In the genomic region with DNA sequence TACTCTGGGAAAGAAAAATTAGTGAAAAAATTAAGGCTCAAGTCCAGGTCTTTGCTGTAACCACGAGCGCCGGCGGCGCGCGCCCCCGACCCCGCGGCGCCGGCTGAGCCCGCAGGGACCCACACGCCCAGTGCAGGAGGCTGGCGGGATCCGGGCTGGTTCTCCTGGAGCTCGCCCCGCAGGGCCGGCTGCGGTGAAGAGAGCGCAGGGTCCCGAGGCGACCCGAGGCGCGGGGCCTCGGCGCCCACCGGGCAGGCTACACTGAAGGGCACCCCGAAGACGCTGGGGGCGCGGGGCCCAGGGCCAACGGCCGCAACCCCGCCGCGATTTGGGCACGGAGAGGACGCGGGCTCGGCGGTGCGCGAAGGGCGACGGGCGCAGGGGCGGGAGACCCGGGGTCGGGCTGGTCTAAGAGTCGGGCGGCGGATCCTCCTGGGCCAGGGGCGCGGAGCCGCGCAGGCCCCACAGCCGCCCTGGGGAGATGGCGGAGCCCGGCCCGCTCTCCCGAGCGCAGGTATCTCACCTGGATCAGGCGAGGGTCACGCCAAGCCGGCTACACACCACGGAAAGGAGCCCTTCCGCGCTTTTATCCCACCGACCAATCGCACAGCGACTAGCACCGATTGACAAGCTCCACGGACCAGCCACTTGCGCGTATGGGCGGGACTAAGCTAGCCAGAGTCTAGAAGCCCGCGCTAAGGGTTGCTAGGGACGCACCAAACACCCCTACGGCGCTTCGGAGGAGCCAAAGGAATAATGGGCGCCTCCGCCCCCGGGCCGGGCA, we compare ENCODE assay signal across 8 cellular contexts. TPM values are rescaled to one million over a fixed set of nuclear protein-coding genes. Genes with fewer than 3 reads are reported as not detected.
DNase-seq lines count a peak whose midpoint lies in the region; ATAC-seq and TF ChIP-seq lines count a peak whose summit lies in the region.

Gene PASK (minus strand): TSS at position 582 of the 784 bp plus-strand sequence. CDS start 6,440 bp downstream, outside the sequence.

- H3K36me3 ChIP-seq in adrenal gland (replicated peaks in 1 of 2): no peaks in the 10 kb centered on the region
- peaks cover 3% of the 10 kb centered on the region for H3K36me3 ChIP-seq in upper lobe of right lung

- H3K27ac ChIP-seq in adrenal gland (peak within 1 kb of the TSS in 4 of 5 donors; percentile 37 to 72 (median 53)), upper lobe of right lung (peak within 1 kb of the TSS; percentile 84)

- WGBS in adrenal gland, 4 donors: 0 to 1% (median 0%) methylated on average over 15 to 88 of the region's 88 CpGs

- H3K9me3 ChIP-seq in adrenal gland (replicated peaks in 1 of 3) (no peaks in the 10 kb centered on the region), upper lobe of right lung (no peaks in the 10 kb centered on the region)

- TF ChIP-seq POLR2A in adrenal gland (IDR thresholded peaks at IDR 0.05): no peak

- no peaks in the 10 kb centered on the region for H3K27me3 ChIP-seq in adrenal gland
- H3K27me3 ChIP-seq in upper lobe of right lung: no peaks in the 10 kb centered on the region

- DNase-seq in GM13977 (ENCODE audit: low spot score): peak; percentile 97
- peak; percentile 84 for DNase-seq in NCI-H146 treated with DMSO at 0.1 percent for 48 hours (lab: John Stamatoyannopoulos, UW; ENCODE audit: unreplicated experiment)
- DNase-seq in T-helper 1 cell: peak; percentile 86 to 95 (median 90)
- DNase-seq in adrenal gland: peak; percentile 92 to 98 (median 96)
- peak; percentile 96 for DNase-seq in left cardiac atrium
- peak; percentile 98 for DNase-seq in posterior vena cava (ENCODE audit: low spot score)
- DNase-seq in upper lobe of right lung: peak; percentile 97

- peaks cover 7 to 22% of the 10 kb centered on the region in 2 donors for H3K4me1 ChIP-seq in adrenal gland (replicated peaks in 1 of 2)
- peaks cover 17% of the 10 kb centered on the region for H3K4me1 ChIP-seq in upper lobe of right lung

- TF ChIP-seq CTCF in GM13977 (IDR thresholded peaks at IDR 0.05; ENCODE audit: extremely low read depth, insufficient read depth, missing control alignments): no peak
- TF ChIP-seq CTCF in adrenal gland (IDR thresholded peaks at IDR 0.05): no peak
- TF ChIP-seq CTCF in upper lobe of right lung (IDR thresholded peaks at IDR 0.05): no peak

- intact Hi-C loops in adrenal gland (cut with DNase I) (no loop called here), left cardiac atrium (cut with DNase I) (no loop called here), posterior vena cava (cut with DNase I) (no loop called here), upper lobe of right lung (cut with DNase I) (no loop called here)

- ATAC-seq in HG02870 (IDR thresholded peaks at IDR 0.05; ENCODE audit: unreplicated experiment) (peak; percentile 72), left cardiac atrium (peak; percentile 94 to 98), upper lobe of right lung (peak; percentile 95)

- peak within 1 kb of the TSS; percentile 34 to 95 (median 74) for H3K4me3 ChIP-seq in adrenal gland
- peak within 1 kb of the TSS; percentile 98 for H3K4me3 ChIP-seq in upper lobe of right lung

- in situ Hi-C loops in GM13977 (cut with MboI; ENCODE audit: low pct_unique_long_range_greater_than_20kb, low sequenced_read_pairs, unreplicated experiment): no loop called here

RNA-seq across cellular contexts. Expression of gene PASK, which starts in this region (rescaled TPM):
- total RNA-seq in adrenal gland (1 to 10 TPM in 7 of 8 donors, under 1 TPM in 1; 0.72 to 8.9 (median 3.5) TPM), left cardiac atrium (1 to 10 TPM; 1.7 to 4.6 TPM), posterior vena cava (1 to 10 TPM; 2.3 to 4.4 TPM), upper lobe of right lung (15.7 TPM)
- polyA plus RNA-seq in adrenal gland: 1 to 10 TPM; 2.1 to 4.4 (median 4.2) TPM

Comparison
In these comparisons a context has a peak if more than half of its experiments do, and no peak if none do; other contexts are left out.
1. Peak in every context shown above with its lines: DNase-seq, ATAC-seq, H3K4me3 ChIP-seq and H3K27ac ChIP-seq.